ENCODE assay signal across 8 cellular contexts in the genomic region with DNA sequence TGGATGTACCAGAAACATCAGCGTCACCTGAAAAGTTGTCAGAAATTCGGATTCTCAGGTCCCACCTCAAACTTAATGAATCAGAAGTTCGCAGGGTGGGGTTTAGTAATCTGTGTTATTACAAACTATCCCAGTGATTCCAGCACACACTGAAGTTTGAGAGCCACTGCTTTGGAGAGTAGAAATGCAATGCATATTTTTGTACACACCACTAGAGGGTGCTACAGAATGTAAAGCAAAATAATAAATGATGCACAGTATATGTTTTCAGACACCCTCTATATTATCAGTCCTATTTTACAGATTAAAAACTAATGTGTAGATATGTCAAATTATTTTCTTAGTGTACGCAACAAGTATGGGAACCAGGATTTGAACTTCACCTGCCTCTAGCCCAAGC. TPM values are rescaled to one million over a fixed set of nuclear protein-coding genes. Genes with fewer than 3 reads are reported as not detected.
DNase-seq lines count a peak whose midpoint lies in the region; ATAC-seq and TF ChIP-seq lines count a peak whose summit lies in the region.

No MANE protein-coding gene starts in this region.

- H3K4me3 Mint-ChIP-seq in type B pancreatic cell: no peak overlapping the region

- TF ChIP-seq CTCF in VCaP (conservative IDR thresholded peaks at IDR 0.05) (peak; percentile 63), type B pancreatic cell (conservative IDR thresholded peaks at IDR 0.05) (peak; percentile 88)

- H3K4me1 Mint-ChIP-seq in type B pancreatic cell (ENCODE audit: unreplicated experiment): no peaks in the 10 kb centered on the region

- no peaks in the 10 kb centered on the region for H3K27me3 Mint-ChIP-seq in type B pancreatic cell

- no peak for ATAC-seq in HG02759 (IDR thresholded peaks at IDR 0.05; ENCODE audit: unreplicated experiment)

- H3K27ac ChIP-seq in VCaP: no peak overlapping the region

- H3K36me3 Mint-ChIP-seq in type B pancreatic cell: peaks cover 7% of the 10 kb centered on the region

- DNase-seq in NCI-H2029 treated with DMSO at 0.1 percent for 48 hours (lab: John Stamatoyannopoulos, UW): peak; percentile 3
- DNase-seq in NCI-H2029 (lab: John Stamatoyannopoulos, UW): no peak
- peak; percentile 49 for DNase-seq in NCI-H1105 treated with DMSO at 0.1 percent for 48 hours (lab: John Stamatoyannopoulos, UW)
- DNase-seq in iris pigment epithelial cell (ENCODE audit: low read depth): peak; percentile 33
- no peak for DNase-seq in type B pancreatic cell (ENCODE audit: extremely low spot score, unreplicated experiment)
- no peak for DNase-seq in activated CD4-positive, alpha-beta T cell treated with anti-CD3 and anti-CD28 coated beads for 1 hour

- no peaks in the 10 kb centered on the region for H3K9me3 Mint-ChIP-seq in type B pancreatic cell

- peak overlapping the region; percentile 62 for H3K27ac Mint-ChIP-seq in type B pancreatic cell

RNA-seq across cellular contexts. Expression of gene MORF4L2, which starts 2.5 kb away (rescaled TPM):
- 419 and 666 TPM in 2 replicates for total RNA-seq in type B pancreatic cell (ENCODE audit: low replicate concordance)

RNA-seq across cellular contexts. Expression of gene TMEM31, which starts 21.8 kb away (rescaled TPM):
- 0.87 TPM in 1 of 2 replicates, not detected in the other for total RNA-seq in type B pancreatic cell (ENCODE audit: low replicate concordance)

Comparison
In these comparisons a context has a peak if more than half of its experiments do, and no peak if none do; other contexts are left out.
1. DNase-seq: peak in NCI-H2029 treated with DMSO at 0.1 percent for 48 hours (single experiment), NCI-H1105 treated with DMSO at 0.1 percent for 48 hours (single experiment) and iris pigment epithelial cell (single experiment); none in NCI-H2029 (single experiment), type B pancreatic cell (single experiment) and activated CD4-positive, alpha-beta T cell treated with anti-CD3 and anti-CD28 coated beads for 1 hour (single experiment).